In genomic region chr5:133316346-133317343, GRCh38 we compare ENCODE assay signal across 9 cellular contexts.
A peak's percentile ranks its signal among the peaks of the same experiment; 100 is the strongest.
DNase-seq lines count a peak whose midpoint lies in the region; ATAC-seq and TF ChIP-seq lines count a peak whose summit lies in the region.
"Had no signal": no experiment of that assay in that cellular context is flagged by ENCODE, and none has a peak within 500 bp of the region (broad histone marks: within the 10 kb centered on the region; RNA-seq: fewer than 3 reads in every experiment).

No MANE protein-coding gene starts in this region.

- H2BK5ac ChIP-seq in neuronal stem cell (ENCODE audit: low read length), result no peak overlapping the region

- in situ Hi-C loops in KBM-7 (cut with MboI; ENCODE audit: low pct_unique_long_range_greater_than_20kb, low sequenced_read_pairs), result no loop called here

- H3K9me3 ChIP-seq in neuronal stem cell (replicated peaks in 1 of 2; ENCODE audit: control insufficient read depth in 2 of 2, insufficient read depth in 1 of 2, low read depth in 1 of 2, low read length in 2 of 2) (no peaks in the 10 kb centered on the region), spleen (no peaks in the 10 kb centered on the region)

- H3K4me2 ChIP-seq in neuronal stem cell (ENCODE audit: insufficient read depth, low read length, poor library complexity, severe bottlenecking), result no peak overlapping the region

- peak overlapping the region; percentile 5 for H3K18ac ChIP-seq in neuronal stem cell (ENCODE audit: low read length)

- H3K79me1 ChIP-seq in neuronal stem cell (ENCODE audit: low read depth, low read length), result no peaks in the 10 kb centered on the region

- no peak for DNase-seq in GM06990 (ENCODE audit: extremely low read depth, insufficient read length)
- DNase-seq in KBM-7, result peak; percentile 21
- peak; percentile 13 for DNase-seq in cerebellar cortex (ENCODE audit: low spot score)
- peak; percentile 11 for DNase-seq in neuronal stem cell (ENCODE audit: low spot score)
- DNase-seq in Right ventricle myocardium superior, result no peak
- no peak for DNase-seq in spleen
- no peak for DNase-seq in NCI-H345 (lab: John Stamatoyannopoulos, UW)
- DNase-seq: activated CD4-positive, alpha-beta memory T cell treated with anti-CD3 and anti-CD28 coated beads, Interleukin-2, amount 10 ng/mL, durations not matched to agents 7 days and 5 days; NCI-H1436 had no signal

- H3K9ac ChIP-seq in neuronal stem cell (ENCODE audit: low read depth, low read length, poor library complexity), result no peak overlapping the region

- no peak overlapping the region for H3K23ac ChIP-seq in neuronal stem cell (ENCODE audit: low read depth, low read length, poor library complexity)

- no peak for ATAC-seq in Right ventricle myocardium superior (ENCODE audit: poor library complexity)

- H3K27me3 ChIP-seq in GM06990 (replicated peaks; ENCODE audit: control insufficient read depth, insufficient read depth, low read length) (no peaks in the 10 kb centered on the region), neuronal stem cell (ENCODE audit: control insufficient read depth in 3 of 3, insufficient read depth in 3 of 3, low read depth in 1 of 3, low read length in 3 of 3) (peaks cover 0 to 22% (median 0%) of the 10 kb centered on the region in 3 experiments), spleen (replicated peaks in 1 of 7) (no peaks in the 10 kb centered on the region)

- no peak overlapping the region for H4K91ac ChIP-seq in neuronal stem cell (ENCODE audit: low read depth, low read length, poor library complexity)

- H3K27ac ChIP-seq in neuronal stem cell (replicated peaks; ENCODE audit: low read length) (no peak overlapping the region), spleen (no peak overlapping the region)

- H3K14ac ChIP-seq in neuronal stem cell (ENCODE audit: low read length), result no peak overlapping the region

- no peak overlapping the region for H2AFZ ChIP-seq in neuronal stem cell (ENCODE audit: low read length)

- no peak overlapping the region for H2BK12ac ChIP-seq in neuronal stem cell (ENCODE audit: low read length)

- H3K4ac ChIP-seq in neuronal stem cell (ENCODE audit: low read length), result no peak overlapping the region

- H4K8ac ChIP-seq in neuronal stem cell (ENCODE audit: low read depth, low read length), result no peak overlapping the region

- H2BK15ac ChIP-seq in neuronal stem cell (ENCODE audit: low read length), result no peak overlapping the region

- no peak for TF ChIP-seq POLR2A in spleen (IDR thresholded peaks at IDR 0.05)

- peak overlapping the region; percentile 21 for H2AK5ac ChIP-seq in neuronal stem cell (ENCODE audit: low read depth, low read length)

- TF ChIP-seq CTCF in GM06990 (IDR thresholded peaks at IDR 0.05; ENCODE audit: insufficient read depth, low read length, poor library complexity, severe bottlenecking) (peak; percentile 51), spleen (IDR thresholded peaks at IDR 0.05 in 8 of 11, conservative IDR thresholded peaks at IDR 0.05 in 3 of 11) (no peak)

- no CpG with 5 or more reads among the region's 22 CpGs for WGBS in neuronal stem cell (ENCODE audit: extremely low coverage in 2 of 2, insufficient read length in 2 of 2, insufficient replicate concordance in 1 of 2), 2 donors
- 81 to 91% (median 88%) methylated on average over 22 of the region's 22 CpGs for WGBS in spleen, 5 donors

- H3K36me3 ChIP-seq in GM06990 (ENCODE audit: control insufficient read depth, insufficient read depth, low read length), result no peaks in the 10 kb centered on the region
- H3K36me3 ChIP-seq in neuronal stem cell (replicated peaks in 1 of 2; ENCODE audit: control insufficient read depth in 2 of 2, insufficient read depth in 2 of 2, low read length in 2 of 2), result no peaks in the 10 kb centered on the region
- no peaks in the 10 kb centered on the region for H3K36me3 ChIP-seq in spleen

- H3K4me1 ChIP-seq in neuronal stem cell (ENCODE audit: control insufficient read depth in 2 of 2, insufficient read depth in 1 of 2, low read depth in 1 of 2, low read length in 2 of 2), result peaks cover 0 to 13% of the 10 kb centered on the region in 2 donors
- H3K4me1 ChIP-seq in spleen, result peaks cover 0 to 5% (median 0%) of the 10 kb centered on the region in 6 donors

- intact Hi-C loops in Right ventricle myocardium superior (cut with DNase I), result no loop called here
- intact Hi-C loops in spleen (cut with DNase I; ENCODE audit: low total_unique reads), result no loop called here

- H2BK120ac ChIP-seq in neuronal stem cell (ENCODE audit: low read depth, low read length), result no peak overlapping the region

- H3K4me3 ChIP-seq in GM06990 (replicated peaks; ENCODE audit: low read depth, low read length) (no peak overlapping the region), neuronal stem cell (ENCODE audit: low read length in 2 of 2) (no peak overlapping the region), spleen (no peak overlapping the region)

Comparison
In these comparisons a context has a peak if more than half of its experiments do, and no peak if none do; other contexts are left out.
1. DNase-seq: peak in KBM-7 (single experiment), cerebellar cortex (single experiment) and neuronal stem cell (single experiment); none in GM06990 (single experiment), Right ventricle myocardium superior (single experiment), spleen (single experiment) and NCI-H345 (single experiment).